In genomic region chr1:47697616-47698335, GRCh38 we compare ENCODE assay signal across 20 cellular contexts.
DNase-seq lines count a peak whose midpoint lies in the region; ATAC-seq and TF ChIP-seq lines count a peak whose summit lies in the region.
"Had no signal": no experiment of that assay in that cellular context is flagged by ENCODE, and none has a peak within 500 bp of the region (broad histone marks: within the 10 kb centered on the region; RNA-seq: fewer than 3 reads in every experiment).

No MANE protein-coding gene starts in this region.

- DNase-seq in NCI-H2029 treated with DMSO at 0.1 percent for 48 hours (lab: John Stamatoyannopoulos, UW) = peak; percentile 45
- DNase-seq in NCI-H2029 (lab: John Stamatoyannopoulos, UW) = no peak
- peak; percentile 88 for DNase-seq in colonic mucosa
- no peak for DNase-seq in progenitor cell of endocrine pancreas (ENCODE audit: low spot score, unreplicated experiment)
- DNase-seq in upper lobe of right lung = peak; percentile 27
- DNase-seq in NCI-H2196 (lab: John Stamatoyannopoulos, UW; ENCODE audit: unreplicated experiment) = no peak
- DNase-seq in activated naive CD4-positive, alpha-beta T cell treated with Interleukin-2 at 50 U/mL for 16 hours = no peak
- DNase-seq: H7, IMR-90, Kasumi-1, NCI-H1105 treated with DMSO at 0.1 percent for 48 hours, NCI-H187 treated with DMSO at 0.1 percent for 48 hours, NCI-H82, Right ventricle myocardium superior had no signal

- H3K9ac ChIP-seq in colonic mucosa (ENCODE audit: low read depth in 2 of 2, low read length in 2 of 2) = peak overlapping the region in 1 of 2 donors; percentile 54

- H3K4me3 Mint-ChIP-seq in progenitor cell of endocrine pancreas (ENCODE audit: low read depth) = no peak overlapping the region
- H3K4me3 Mint-ChIP-seq: B cell; CD4-positive, alpha-beta T cell had no signal

- intact Hi-C loops in colonic mucosa (cut with DNase I) = no loop called here
- intact Hi-C loops in upper lobe of right lung (cut with DNase I) = no loop called here

- no peaks in the 10 kb centered on the region for H3K36me3 ChIP-seq in colonic mucosa
- no peaks in the 10 kb centered on the region for H3K36me3 ChIP-seq in upper lobe of right lung

- ATAC-seq in upper lobe of right lung (no peak), HG03521 (IDR thresholded peaks at IDR 0.05; ENCODE audit: unreplicated experiment) (no peak)
- ATAC-seq: Panc1 had no signal

- H3K27ac ChIP-seq in colonic mucosa (peak overlapping the region; percentile 85), upper lobe of right lung (no peak overlapping the region)
- H3K27ac ChIP-seq: 22Rv1, SK-N-MC had no signal

- H3K27me3 ChIP-seq in colonic mucosa (no peaks in the 10 kb centered on the region), upper lobe of right lung (no peaks in the 10 kb centered on the region)

- peaks cover 14% of the 10 kb centered on the region for H3K4me1 Mint-ChIP-seq in progenitor cell of endocrine pancreas (ENCODE audit: low read depth)
- H3K4me1 Mint-ChIP-seq: B cell had no signal

- H3K4me1 ChIP-seq in colonic mucosa (peaks cover 18% of the 10 kb centered on the region), upper lobe of right lung (no peaks in the 10 kb centered on the region)

- no peaks in the 10 kb centered on the region for H3K36me3 Mint-ChIP-seq in progenitor cell of endocrine pancreas (ENCODE audit: insufficient read depth)

- peak overlapping the region; percentile 78 for H3K27ac Mint-ChIP-seq in progenitor cell of endocrine pancreas
- H3K27ac Mint-ChIP-seq: B cell; CD4-positive, alpha-beta T cell had no signal

- H3K9me3 Mint-ChIP-seq in progenitor cell of endocrine pancreas (ENCODE audit: low read depth) = no peaks in the 10 kb centered on the region
- H3K9me3 Mint-ChIP-seq: CD4-positive, alpha-beta T cell had no signal

- no peaks in the 10 kb centered on the region for H3K9me3 ChIP-seq in colonic mucosa
- no peaks in the 10 kb centered on the region for H3K9me3 ChIP-seq in upper lobe of right lung

- H3K27me3 Mint-ChIP-seq in progenitor cell of endocrine pancreas = peaks cover 20% of the 10 kb centered on the region
- H3K27me3 Mint-ChIP-seq: B cell had no signal

- H3K4me3 ChIP-seq in colonic mucosa = no peak overlapping the region
- no peak overlapping the region for H3K4me3 ChIP-seq in upper lobe of right lung
- H3K4me3 ChIP-seq: SK-N-MC had no signal

- TF ChIP-seq CTCF in colonic mucosa (IDR thresholded peaks at IDR 0.05) (no peak), progenitor cell of endocrine pancreas (IDR thresholded peaks at IDR 0.05; ENCODE audit: unreplicated experiment) (no peak), upper lobe of right lung (IDR thresholded peaks at IDR 0.05) (no peak)

Comparison
In these comparisons a context has a peak if more than half of its experiments do, and no peak if none do; other contexts are left out.
1. DNase-seq: peak in NCI-H2029 treated with DMSO at 0.1 percent for 48 hours (single experiment), colonic mucosa (single experiment) and upper lobe of right lung (single experiment); none in NCI-H2029 (single experiment), progenitor cell of endocrine pancreas (single experiment), NCI-H2196 (single experiment) and activated naive CD4-positive, alpha-beta T cell treated with Interleukin-2 at 50 U/mL for 16 hours (single experiment).